In genomic region chr12:48999371-49000131, GRCh38 we compare ENCODE assay signal across 8 cellular contexts. TPM values are rescaled to one million over a fixed set of nuclear protein-coding genes. Genes with fewer than 3 reads are reported as not detected.
DNase-seq lines count a peak whose midpoint lies in the region; ATAC-seq and TF ChIP-seq lines count a peak whose summit lies in the region.

DDN (minus strand) TSS chr12:48999375; CDS start chr12:48999287, 88 bp downstream.

- TF ChIP-seq CTCF in HEK293 (tag by site-specific recombination; IDR thresholded peaks at IDR 0.05) (peak; percentile 74), OCI-LY3 (IDR thresholded peaks at IDR 0.05; ENCODE audit: low read depth, low read length) (no peak), retinal pigment epithelial cell (conservative IDR thresholded peaks at IDR 0.05; ENCODE audit: low read depth, low read length) (peak; percentile 13)

- peak within 1 kb of the TSS; percentile 40 for H3K4me3 ChIP-seq in HEK293 (ENCODE audit: low read depth, low read length)
- peak within 1 kb of the TSS; percentile 89 for H3K4me3 ChIP-seq in OCI-LY3 (ENCODE audit: low read length)
- peak within 1 kb of the TSS; percentile 42 for H3K4me3 ChIP-seq in retinal pigment epithelial cell (ENCODE audit: low read length)

- peak; percentile 66 for ATAC-seq in activated naive CD8-positive, alpha-beta T cell treated with anti-CD3 and anti-CD28 coated beads, Interleukin-2, amount 50 U/mL, for 24 hours
- ATAC-seq in left ventricle myocardium superior (peak; percentile 58), HG02763 (IDR thresholded peaks at IDR 0.05; ENCODE audit: unreplicated experiment) (no peak)

- peak within 1 kb of the TSS; percentile 99 for H3K4me2 ChIP-seq in OCI-LY3 (ENCODE audit: low read length)

- H3K27ac ChIP-seq in HEK293 (ENCODE audit: extremely low read depth, low read depth, low read length) (peak within 1 kb of the TSS; percentile 49; the same call in 1 of the 2 replicates), OCI-LY3 (ENCODE audit: low read length) (peak within 1 kb of the TSS; percentile 29)

- peaks cover 46% of the 10 kb centered on the region for H3K27me3 Mint-ChIP-seq in activated naive CD8-positive, alpha-beta T cell treated with anti-CD3 and anti-CD28 coated beads, Interleukin-2, amount 50 U/mL, for 24 hours

- peak within 1 kb of the TSS; percentile 13 for H3K27ac Mint-ChIP-seq in activated naive CD8-positive, alpha-beta T cell treated with anti-CD3 and anti-CD28 coated beads, Interleukin-2, amount 50 U/mL, for 24 hours

- H3K36me3 Mint-ChIP-seq in activated naive CD8-positive, alpha-beta T cell treated with anti-CD3 and anti-CD28 coated beads, Interleukin-2, amount 50 U/mL, for 24 hours (ENCODE audit: low read depth), result peaks cover 30% of the 10 kb centered on the region

- no peaks in the 10 kb centered on the region for H3K9me3 ChIP-seq in HEK293 (ENCODE audit: control insufficient read depth, insufficient read depth, low read depth, low read length)
- H3K9me3 ChIP-seq in OCI-LY3 (ENCODE audit: insufficient read depth, low read length), result no peaks in the 10 kb centered on the region

- H2AFZ ChIP-seq in OCI-LY3 (ENCODE audit: low read depth, low read length), result peak within 1 kb of the TSS; percentile 47; the same call in 1 of the 2 replicates

- peaks cover 36% of the 10 kb centered on the region for H3K4me1 Mint-ChIP-seq in activated naive CD8-positive, alpha-beta T cell treated with anti-CD3 and anti-CD28 coated beads, Interleukin-2, amount 50 U/mL, for 24 hours

- H3K9me3 Mint-ChIP-seq in activated naive CD8-positive, alpha-beta T cell treated with anti-CD3 and anti-CD28 coated beads, Interleukin-2, amount 50 U/mL, for 24 hours, result no peaks in the 10 kb centered on the region

- peak; percentile 39 for DNase-seq in DMS79 (lab: John Stamatoyannopoulos, UW)
- peak; percentile 67 for DNase-seq in activated naive CD8-positive, alpha-beta T cell treated with anti-CD3 and anti-CD28 coated beads, Interleukin-2, amount 50 U/mL, for 24 hours
- peak; percentile 62 for DNase-seq in left ventricle myocardium superior
- DNase-seq in retinal pigment epithelial cell (ENCODE audit: low read depth), result no peak
- no peak for DNase-seq in LoVo (ENCODE audit: low spot score)

- POLR2A ChIA-PET in HEK293 (lab: Yijun Ruan, JAX), result interaction anchor here (1.8 to 1.9 kb wide), 2 partner anchors 12 to 56 kb away, joined by 4 to 5 read pairs; no protein-coding TSS in a partner anchor

- H4K20me1 ChIP-seq in OCI-LY3 (ENCODE audit: insufficient read depth, low read length), result peaks cover 5% of the 10 kb centered on the region; the same call in 1 of the 2 replicates

- H3K4me1 ChIP-seq in HEK293 (ENCODE audit: control insufficient read depth, insufficient read depth, low read length) (peaks cover 6% of the 10 kb centered on the region), OCI-LY3 (ENCODE audit: low read length) (peaks cover 25% of the 10 kb centered on the region)

- H3K9ac ChIP-seq in OCI-LY3 (ENCODE audit: low read length), result peak within 1 kb of the TSS; percentile 66

- intact Hi-C loops in left ventricle myocardium superior (cut with micrococcal nuclease), result no loop called here

- H3K36me3 ChIP-seq in HEK293 (ENCODE audit: control insufficient read depth in 2 of 2, insufficient read depth in 1 of 2, low read length in 2 of 2) (peaks cover 13 to 45% of the 10 kb centered on the region in 2 experiments; a peak in 2 of 3 replicates), OCI-LY3 (replicated peaks; ENCODE audit: low read depth, low read length) (no peaks in the 10 kb centered on the region)

- peaks cover 25% of the 10 kb centered on the region for H3K79me2 ChIP-seq in OCI-LY3 (ENCODE audit: low read length)

- H3K4me3 Mint-ChIP-seq in activated naive CD8-positive, alpha-beta T cell treated with anti-CD3 and anti-CD28 coated beads, Interleukin-2, amount 50 U/mL, for 24 hours, result peak within 1 kb of the TSS; percentile 71

- H3K27me3 ChIP-seq in OCI-LY3 (ENCODE audit: low read depth, low read length), result no peaks in the 10 kb centered on the region

- CTCF ChIA-PET in HEK293 (lab: Yijun Ruan, JAX), result interaction anchor here (0.6 to 5.7 kb wide), 12 partner anchors 10 to 108 kb away, joined by 3 to 37 read pairs (median 4); a partner anchor contains a TSS

TF ChIP-seq in HEK293, 187 proteins besides CTCF, POLR2A, EP300 and RAD21 (continues in another document):
- TF ChIP-seq ZNF76 (tag by site-specific recombination; IDR thresholded peaks at IDR 0.05; ENCODE audit: borderline replicate concordance, low read depth) (peak; percentile 81), ZSCAN5A (tag by site-specific recombination; IDR thresholded peaks at IDR 0.05) (no peak), ZNF398 (tag by site-specific recombination; IDR thresholded peaks at IDR 0.05) (0 out of 2 replicates have a peak, but pooled peaks have one; percentile 30), GLIS1 (tag by site-specific recombination; IDR thresholded peaks at IDR 0.05) (peak; percentile 91), PATZ1 (tag by site-specific recombination; IDR thresholded peaks at IDR 0.05) (peak; percentile 99), ZNF248 (tag by site-specific recombination; IDR thresholded peaks at IDR 0.05) (no peak), ZBTB8A (tag by site-specific recombination; IDR thresholded peaks at IDR 0.05) (peak; percentile 43; the same call in 1 of the 2 replicates), ZNF223 (tag by site-specific recombination; IDR thresholded peaks at IDR 0.05) (peak; percentile 20; the same call in 1 of the 2 replicates), KLF7 (tag by site-specific recombination; IDR thresholded peaks at IDR 0.05; ENCODE audit: borderline replicate concordance) (0 out of 2 replicates have a peak, but pooled peaks have one; percentile 26), SALL2 (tag by site-specific recombination; IDR thresholded peaks at IDR 0.05; ENCODE audit: borderline replicate concordance) (no peak), ZNF629 (tag by site-specific recombination; IDR thresholded peaks at IDR 0.05) (peak; percentile 40; the same call in 1 of the 2 replicates), SP2 (tag by site-specific recombination; IDR thresholded peaks at IDR 0.05) (peak; percentile 92), ZNF335 (tag by site-specific recombination; conservative IDR thresholded peaks at IDR 0.05) (peak; percentile 98), ZNF561 (tag by site-specific recombination; IDR thresholded peaks at IDR 0.05; ENCODE audit: borderline replicate concordance) (0 out of 2 replicates have a peak, but pooled peaks have one; percentile 66), ZNF664 (tag by site-specific recombination; IDR thresholded peaks at IDR 0.05) (no peak), BCL11A (tag by site-specific recombination; IDR thresholded peaks at IDR 0.05; ENCODE audit: low read depth) (peak; percentile 79; the same call in 1 of the 2 replicates), ZNF530 (tag by site-specific recombination; IDR thresholded peaks at IDR 0.05; ENCODE audit: low read depth) (no peak), ZNF791 (tag by site-specific recombination; IDR thresholded peaks at IDR 0.05) (no peak)

RNA-seq across cellular contexts. Expression of gene DDN, which starts in this region (rescaled TPM):
- 0.77 TPM for total RNA-seq in left ventricle myocardium superior

Comparison
In these comparisons a context has a peak if more than half of its experiments do, and no peak if none do; other contexts are left out.
1. Peak in DNase-seq and ATAC-seq in left ventricle myocardium superior; RNA of the gene not detected or under 1 TPM.
2. DNase-seq: peak in DMS79 (single experiment) and activated naive CD8-positive, alpha-beta T cell treated with anti-CD3 and anti-CD28 coated beads, Interleukin-2, amount 50 U/mL, for 24 hours (single experiment); none in retinal pigment epithelial cell (single experiment) and LoVo (single experiment).
3. Peak in every context shown above with its lines, with median percentiles within 50 percentile points of each other: H3K4me3 ChIP-seq.